26 cellular contexts compared by ENCODE assay signal in genomic region chr7:36966039-36966438, GRCh38.
DNase-seq lines count a peak whose midpoint lies in the region; ATAC-seq lines count a peak whose summit lies in the region.
"Had no signal": no experiment of that assay in that cellular context is flagged by ENCODE, and none has a peak within 500 bp of the region (broad histone marks: within the 10 kb centered on the region; RNA-seq: fewer than 3 reads in every experiment).

No MANE protein-coding gene starts in this region.

- peak; percentile 54 for DNase-seq in NCI-H2029 (lab: John Stamatoyannopoulos, UW)
- DNase-seq in NCI-H2029 treated with DMSO at 0.1 percent for 48 hours (lab: John Stamatoyannopoulos, UW): no peak
- DNase-seq in NCI-H69 (lab: John Stamatoyannopoulos, UW): peak; percentile 95
- peak; percentile 64 to 82 for DNase-seq in dermis microvascular lymphatic vessel endothelial cell (ENCODE audit: low read depth in 2 of 2)
- DNase-seq in pulmonary artery endothelial cell (ENCODE audit: low read depth, low spot score): peak; percentile 11
- no peak for DNase-seq in cerebellar cortex (ENCODE audit: low spot score)
- DNase-seq in NCI-H510A (lab: John Stamatoyannopoulos, UW): no peak
- DNase-seq in left ventricle myocardium superior: no peak
- DNase-seq: activated CD4-positive, alpha-beta T cell treated with anti-CD3 and anti-CD28 coated beads, Interleukin-2, amount 50 U/mL, for 48 hours; activated naive CD4-positive, alpha-beta T cell treated with anti-CD3 and anti-CD28 coated beads, Interleukin-2, amount 50 U/mL, for 16 hours; AML-193; amniotic stem cell; CD4-positive, alpha-beta memory T cell; colonic mucosa; DMS53; foreskin keratinocyte; left cardiac atrium; NCI-H1694 treated with DMSO at 0.1 percent for 48 hours; NCI-H526; occipital lobe; SJCRH30; stimulated activated CD8-positive, alpha-beta memory T cell treated with anti-CD3 and anti-CD28 coated beads, Interleukin-4, amount 100 ng/mL, for 48 hours; stimulated activated naive CD8-positive, alpha-beta T cell treated with anti-CD3 and anti-CD28 coated beads, Interleukin-15, amount 100 ng/mL, for 72 hours; T-cell; thyroid gland had no signal

- intact Hi-C loops in left ventricle myocardium superior (cut with micrococcal nuclease): loop anchor here (5.0 kb wide), 1 partner anchor 216 kb away; no protein-coding TSS in a partner anchor

- no peak for ATAC-seq in left ventricle myocardium superior
- ATAC-seq: esophagus mucosa; foreskin keratinocyte; left cardiac atrium; stimulated activated naive CD8-positive, alpha-beta T cell treated with anti-CD3 and anti-CD28 coated beads, Interleukin-15, amount 100 ng/mL, for 72 hours; T-cell had no signal

Comparison
In these comparisons a context has a peak if more than half of its experiments do, and no peak if none do; other contexts are left out.
1. DNase-seq: peak in NCI-H2029 (single experiment), NCI-H69 (single experiment), dermis microvascular lymphatic vessel endothelial cell (2 of 2) and pulmonary artery endothelial cell (single experiment); none in NCI-H2029 treated with DMSO at 0.1 percent for 48 hours (single experiment), cerebellar cortex (single experiment), NCI-H510A (single experiment) and left ventricle myocardium superior (single experiment).